Comparison of ENCODE assay signal across 36 cellular contexts in the genomic region with DNA sequence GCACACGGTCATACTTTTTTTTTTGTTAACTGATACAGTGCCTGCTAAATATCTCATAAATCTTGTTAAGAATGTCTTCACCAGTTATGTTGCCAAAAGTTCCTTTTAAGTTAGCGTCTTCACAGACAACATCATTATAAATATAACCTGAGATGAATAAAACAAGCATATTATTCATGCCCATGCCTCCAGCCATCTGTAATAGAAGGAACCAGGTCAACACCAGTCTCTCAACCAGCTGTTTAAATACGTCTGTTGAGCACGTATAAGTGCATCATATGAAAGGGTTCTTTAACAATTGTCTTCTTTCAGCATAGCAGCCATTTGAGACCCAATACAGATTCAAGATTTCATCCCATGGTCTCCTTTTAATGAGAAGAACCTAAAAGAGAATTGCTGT.
"Had no signal": no experiment of that assay in that cellular context is flagged by ENCODE, and none has a peak within 500 bp of the region (broad histone marks: within the 10 kb centered on the region; RNA-seq: fewer than 3 reads in every experiment).

No MANE protein-coding gene starts in this region.

- H3K36me3 ChIP-seq: MG63 had no signal

- ATAC-seq: activated naive CD8-positive, alpha-beta T cell treated with anti-CD3 and anti-CD28 coated beads, Interleukin-2, amount 50 U/mL, for 24 hours; Right ventricle myocardium inferior had no signal

- H3K27ac ChIP-seq: PC-9, RWPE1, VCaP had no signal

- H3K4me1 Mint-ChIP-seq: activated naive CD4-positive, alpha-beta T cell treated with anti-CD3 and anti-CD28 coated beads, Interleukin-2, amount 10 ng/mL, durations not matched to agents 7 days and 5 days; activated naive CD8-positive, alpha-beta T cell treated with anti-CD3 and anti-CD28 coated beads, Interleukin-2, amount 50 U/mL, for 24 hours; brain had no signal

- H3K9me3 ChIP-seq: MG63 had no signal

- H3K36me3 Mint-ChIP-seq: activated CD4-positive, alpha-beta memory T cell treated with anti-CD3 and anti-CD28 coated beads for 36 hours; activated naive CD4-positive, alpha-beta T cell treated with anti-CD3 and anti-CD28 coated beads, Interleukin-2, amount 10 ng/mL, durations not matched to agents 7 days and 5 days; brain had no signal

- H3K27me3 Mint-ChIP-seq: activated B cell treated with CpG ODN at 0.5 μM for 24 hours; activated CD4-positive, alpha-beta memory T cell treated with anti-CD3 and anti-CD28 coated beads for 36 hours; activated naive CD4-positive, alpha-beta T cell treated with anti-CD3 and anti-CD28 coated beads, Interleukin-2, amount 10 ng/mL, durations not matched to agents 7 days and 5 days; activated naive CD8-positive, alpha-beta T cell treated with anti-CD3 and anti-CD28 coated beads, Interleukin-2, amount 50 U/mL, for 24 hours; brain; IgD-negative memory B cell had no signal

- H3K4me3 Mint-ChIP-seq: activated B cell treated with CpG ODN at 0.5 μM for 24 hours; activated CD4-positive, alpha-beta memory T cell treated with anti-CD3 and anti-CD28 coated beads for 36 hours; activated naive CD4-positive, alpha-beta T cell treated with anti-CD3 and anti-CD28 coated beads, Interleukin-2, amount 10 ng/mL, durations not matched to agents 7 days and 5 days; activated naive CD8-positive, alpha-beta T cell; activated naive CD8-positive, alpha-beta T cell treated with anti-CD3 and anti-CD28 coated beads, Interleukin-2, amount 50 U/mL, for 24 hours; brain; IgD-negative memory B cell had no signal

- FAIRE-seq: bronchial epithelial cell, RCC 7860 had no signal

- H3K27ac Mint-ChIP-seq: activated B cell treated with CpG ODN at 0.5 μM for 24 hours; activated CD4-positive, alpha-beta memory T cell treated with anti-CD3 and anti-CD28 coated beads for 36 hours; activated naive CD4-positive, alpha-beta T cell treated with anti-CD3 and anti-CD28 coated beads, Interleukin-2, amount 10 ng/mL, durations not matched to agents 7 days and 5 days; activated naive CD8-positive, alpha-beta T cell; activated naive CD8-positive, alpha-beta T cell treated with anti-CD3 and anti-CD28 coated beads, Interleukin-2, amount 50 U/mL, for 24 hours; brain had no signal

- H3K4me3 ChIP-seq: MG63, PC-9 had no signal

- DNase-seq: activated B cell treated with CpG ODN at 0.5 μM for 24 hours; activated CD4-positive, alpha-beta memory T cell treated with anti-CD3 and anti-CD28 coated beads for 36 hours; activated CD4-positive, alpha-beta T cell treated with anti-CD3 and anti-CD28 coated beads for 4 hours; activated CD4-positive, alpha-beta T cell treated with anti-CD3 and anti-CD28 coated beads, Interleukin-2, amount 50 U/mL, for 1 hour; activated CD4-positive, CD25-positive, alpha-beta regulatory T cell treated with anti-CD3 and anti-CD28 coated beads, Interleukin-2, amount 50 U/mL, for 72 hours; activated CD8-positive, alpha-beta memory T cell treated with anti-CD3 and anti-CD28 coated beads, Interleukin-2, amount 50 U/mL, for 48 hours; activated effector memory CD4-positive, alpha-beta T cell treated with Interleukin-2 at 50 U/mL for 16 hours; activated naive CD4-positive, alpha-beta T cell treated with anti-CD3 and anti-CD28 coated beads, Interleukin-2, amount 10 ng/mL, durations not matched to agents 7 days and 5 days; activated naive CD8-positive, alpha-beta T cell treated with anti-CD3 and anti-CD28 coated beads, Interleukin-2, amount 50 U/mL, for 24 hours; activated T-cell treated with anti-CD3 and anti-CD28 coated beads, Interleukin-2, amount 50 U/mL, for 48 hours; caudate nucleus; Karpas-422; KBM-7; MG63; NCI-H1048; NCI-H1417 treated with DMSO at 0.1 percent for 48 hours; NCI-H187 treated with DMSO at 0.1 percent for 48 hours; NCI-H2081; NCI-H2227 treated with DMSO at 0.1 percent for 48 hours; NCI-H446; NCI-H510A treated with DMSO at 0.1 percent for 48 hours; NCI-H526 treated with DMSO at 0.1 percent for 48 hours; PC-9; SIG-M5; SW 1271; T-helper 1 cell; T-helper 2 cell; T-helper 9 cell had no signal
